ENCODE assay signal across 12 cellular contexts in genomic region chr3:24641628-24642027, GRCh38.
"Had no signal": no experiment of that assay in that cellular context is flagged by ENCODE, and none has a peak within 500 bp of the region (broad histone marks: within the 10 kb centered on the region; RNA-seq: fewer than 3 reads in every experiment).

No MANE protein-coding gene starts in this region.

- H3K27me3 ChIP-seq: esophagus muscularis mucosa, foreskin keratinocyte, sigmoid colon had no signal

- H3K9me3 ChIP-seq: esophagus muscularis mucosa, left ventricle myocardium inferior, sigmoid colon, thoracic aorta had no signal

- DNase-seq: activated CD4-positive, alpha-beta T cell treated with anti-CD3 and anti-CD28 coated beads, Interleukin-2, amount 50 U/mL, for 4 hours; activated effector memory CD4-positive, alpha-beta T cell treated with anti-CD3 and anti-CD28 coated beads, Interleukin-2, amount 50 U/mL, for 16 hours; activated T-cell treated with anti-CD3 and anti-CD28 coated beads, Interleukin-2, amount 50 U/mL, for 24 hours; amygdala; endodermal cell; foreskin keratinocyte; left ventricle myocardium inferior; sigmoid colon; stimulated activated CD4-positive, alpha-beta T cell treated with anti-CD3 and anti-CD28 coated beads, Interleukin-4, amount 100 ng/mL, for 24 hours; stimulated activated naive CD8-positive, alpha-beta T cell treated with anti-CD3 and anti-CD28 coated beads, Interleukin-15, amount 100 ng/mL, for 72 hours had no signal

- H3K4me3 ChIP-seq: esophagus muscularis mucosa, left ventricle myocardium inferior, sigmoid colon, thoracic aorta had no signal

- H3K4me1 ChIP-seq: foreskin keratinocyte had no signal

- H3K27ac ChIP-seq: esophagus muscularis mucosa, foreskin keratinocyte, left ventricle myocardium inferior, sigmoid colon, thoracic aorta had no signal

- H3K36me3 ChIP-seq: esophagus muscularis mucosa, left ventricle myocardium inferior, sigmoid colon, thoracic aorta had no signal
